19 cellular contexts compared by ENCODE assay signal in genomic region chr1:29425656-29426055, GRCh38.
"Had no signal": no experiment of that assay in that cellular context is flagged by ENCODE, and none has a peak within 500 bp of the region (broad histone marks: within the 10 kb centered on the region; RNA-seq: fewer than 3 reads in every experiment).

No MANE protein-coding gene starts in this region.

- H3K4me3 ChIP-seq: ascending aorta, colonic mucosa, spleen, transverse colon had no signal

- DNase-seq: activated CD4-positive, alpha-beta T cell treated with anti-CD3 and anti-CD28 coated beads, Interleukin-2, amount 50 U/mL, for 4 hours; activated CD4-positive, CD25-positive, alpha-beta regulatory T cell treated with anti-CD3 and anti-CD28 coated beads, Interleukin-2, amount 50 U/mL, for 72 hours; activated gamma-delta T cell; activated naive CD8-positive, alpha-beta T cell treated with anti-CD3 and anti-CD28 coated beads for 36 hours; activated T-cell treated with anti-CD3 and anti-CD28 coated beads, Interleukin-2, amount 50 U/mL, for 1 hour; colonic mucosa; effector CD8-positive, alpha-beta T cell; hippocampal formation; kidney glomerular epithelial cell; mammary epithelial cell; natural killer cell; nucleus accumbens; spleen; stimulated activated CD4-positive, alpha-beta T cell treated with anti-CD3 and anti-CD28 coated beads, Interleukin-1b, Interleukin-23, amount 100 ng/mL, for 48 hours; substantia nigra; transverse colon had no signal

- H3K4me1 ChIP-seq: ascending aorta, colonic mucosa, spleen, transverse colon had no signal

- ATAC-seq: natural killer cell; sciatic nerve; stimulated activated memory B cell treated with anti-CD40 and anti-IgM and Interleukin-4, amounts not matched to agents 10 μg/mL and 1 μg/mL and 100 μg/mL, for 72 hours had no signal

- H3K9me3 ChIP-seq: ascending aorta, colonic mucosa, transverse colon had no signal

- H3K36me3 ChIP-seq: ascending aorta, colonic mucosa, spleen, transverse colon had no signal

- H3K27ac ChIP-seq: ascending aorta, colonic mucosa, spleen, transverse colon had no signal

- H3K27me3 ChIP-seq: ascending aorta, colonic mucosa had no signal
